ENCODE assay signal across 26 cellular contexts in genomic region chr16:85906349-85906748, GRCh38. TPM values are rescaled to one million over a fixed set of nuclear protein-coding genes. Genes with fewer than 3 reads are reported as not detected.
DNase-seq lines count a peak whose midpoint lies in the region; ATAC-seq, FAIRE-seq and TF ChIP-seq lines count a peak whose summit lies in the region.
"Had no signal": no experiment of that assay in that cellular context is flagged by ENCODE, and none has a peak within 500 bp of the region (broad histone marks: within the 10 kb centered on the region; RNA-seq: fewer than 3 reads in every experiment).

No MANE protein-coding gene starts in this region.

- FAIRE-seq in GM12878 (lab: Jason Lieb, UNC): no peak
- FAIRE-seq: A204.1, endometrium had no signal

- BruUV-seq in GM12878 (replicated peaks; lab: Mats Ljungman, UMichigan): no TSS peak

- H3K4me1 ChIP-seq in GM12878 (ENCODE audit: control insufficient read depth, insufficient read depth, low read length) (peaks cover 70% of the 10 kb centered on the region), sigmoid colon (no peaks in the 10 kb centered on the region)

- RAD21 ChIA-PET in GM12878 (lab: Charles Lee; ENCODE audit: unreplicated experiment): interaction anchor here (1.0 to 16.0 kb wide), 5 partner anchors 10 to 84 kb away, joined by 3 to 211 read pairs (median 4); no protein-coding TSS in a partner anchor

- H3K36me3 Mint-ChIP-seq in activated T-cell treated with anti-CD3 and anti-CD28 coated beads, Interleukin-2, amount 50 U/mL, for 24 hours (ENCODE audit: low read depth): peaks cover 97% of the 10 kb centered on the region
- H3K36me3 Mint-ChIP-seq in activated T-cell treated with anti-CD3 and anti-CD28 coated beads, Interleukin-2, amount 50 U/mL, for 72 hours (ENCODE audit: insufficient read depth in 2 of 2): peaks cover 16 to 47% of the 10 kb centered on the region in 2 donors

- H3K36me3 ChIP-seq in H7 (replicated peaks; ENCODE audit: control insufficient read depth, insufficient read depth, low read length) (no peaks in the 10 kb centered on the region), GM12878 (ENCODE audit: control insufficient read depth in 2 of 2, insufficient read depth in 2 of 2, low read length in 1 of 2) (peaks cover 28 to 52% of the 10 kb centered on the region in 2 experiments), sigmoid colon (no peaks in the 10 kb centered on the region)
- H3K36me3 ChIP-seq: brain microvascular endothelial cell, transverse colon had no signal

- H3K27ac Mint-ChIP-seq in activated T-cell treated with anti-CD3 and anti-CD28 coated beads, Interleukin-2, amount 50 U/mL, for 24 hours: peak overlapping the region; percentile 62
- H3K27ac Mint-ChIP-seq in activated T-cell treated with anti-CD3 and anti-CD28 coated beads, Interleukin-2, amount 50 U/mL, for 72 hours: no peak overlapping the region
- H3K27ac Mint-ChIP-seq: activated CD4-positive, alpha-beta memory T cell treated with anti-CD3 and anti-CD28 coated beads, Interleukin-2, amount 10 ng/mL, durations not matched to agents 7 days and 5 days had no signal

- no peak for TF ChIP-seq EP300 in GM12878 (IDR thresholded peaks at IDR 0.05; ENCODE audit: borderline replicate concordance in 1 of 2, control insufficient read depth in 1 of 2, low read depth in 2 of 2, low read length in 2 of 2)
- TF ChIP-seq EP300 in sigmoid colon (IDR thresholded peaks at IDR 0.05): no peak

- intact Hi-C loops in GM12878 (cut with micrococcal nuclease; ENCODE audit: unreplicated experiment): no loop called here
- intact Hi-C loops in sigmoid colon (cut with DNase I): no loop called here

- H3K27me3 ChIP-seq in H7 (ENCODE audit: control insufficient read depth, insufficient read depth, low read length) (no peaks in the 10 kb centered on the region), GM12878 (replicated peaks in 1 of 2; ENCODE audit: control insufficient read depth in 2 of 2, insufficient read depth in 2 of 2, low read length in 1 of 2) (no peaks in the 10 kb centered on the region), sigmoid colon (peaks cover 0 to 38% (median 2%) of the 10 kb centered on the region in 3 donors)
- H3K27me3 ChIP-seq: transverse colon had no signal

- H3K27ac ChIP-seq in GM12878 (ENCODE audit: control insufficient read depth, insufficient read depth) (peak overlapping the region; percentile 30; the same call in 1 of the 2 replicates), sigmoid colon (no peak overlapping the region)
- H3K27ac ChIP-seq: brain microvascular endothelial cell, coronary artery had no signal

- H3K9me3 ChIP-seq in GM12878 (replicated peaks; ENCODE audit: control insufficient read depth, insufficient read depth, low read length) (no peaks in the 10 kb centered on the region; the same call in 2 of the 3 replicates), sigmoid colon (no peaks in the 10 kb centered on the region)
- H3K9me3 ChIP-seq: transverse colon had no signal

- no peaks in the 10 kb centered on the region for H4K20me1 ChIP-seq in GM12878 (ENCODE audit: control insufficient read depth, insufficient read depth)

- H3K27me3 Mint-ChIP-seq in activated T-cell treated with anti-CD3 and anti-CD28 coated beads, Interleukin-2, amount 50 U/mL, for 24 hours: no peaks in the 10 kb centered on the region
- H3K27me3 Mint-ChIP-seq in activated T-cell treated with anti-CD3 and anti-CD28 coated beads, Interleukin-2, amount 50 U/mL, for 72 hours (ENCODE audit: low read depth): no peaks in the 10 kb centered on the region
- H3K27me3 Mint-ChIP-seq: naive thymus-derived CD4-positive, alpha-beta T cell had no signal

- no peaks in the 10 kb centered on the region for H3K9me3 Mint-ChIP-seq in activated T-cell treated with anti-CD3 and anti-CD28 coated beads, Interleukin-2, amount 50 U/mL, for 24 hours
- H3K9me3 Mint-ChIP-seq in activated T-cell treated with anti-CD3 and anti-CD28 coated beads, Interleukin-2, amount 50 U/mL, for 72 hours: no peaks in the 10 kb centered on the region
- H3K9me3 Mint-ChIP-seq: activated CD4-positive, alpha-beta memory T cell treated with anti-CD3 and anti-CD28 coated beads, Interleukin-2, amount 10 ng/mL, durations not matched to agents 7 days and 5 days had no signal

- SMC1A ChIA-PET in GM12878 (lab: Charles Lee; ENCODE audit: uncharacterized antibody, unreplicated experiment): interaction anchor here (1.0 to 14.8 kb wide), 10 partner anchors 10 to 87 kb away, joined by 3 to 289 read pairs (median 4); no protein-coding TSS in a partner anchor

- H3K4me3 ChIP-seq in H7 (ENCODE audit: insufficient read depth, low read depth, low read length): no peak overlapping the region
- peak overlapping the region; percentile 69 for H3K4me3 ChIP-seq in GM12878
- no peak overlapping the region for H3K4me3 ChIP-seq in sigmoid colon
- H3K4me3 ChIP-seq: coronary artery, transverse colon had no signal

- POLR2A ChIA-PET in GM12878 (lab: Charles Lee): interaction anchor here (1.0 to 1.6 kb wide), 4 partner anchors 9 to 92 kb away, joined by 3 to 9 read pairs (median 4); no protein-coding TSS in a partner anchor

- WGBS in GM12878 (ENCODE audit: insufficient coverage, insufficient replicate concordance, low lambda C conversion rate, missing lambda C conversion rate): 53% methylated on average over 13 of the region's 13 CpGs
- WGBS in sigmoid colon, 2 donors: 92 to 93% methylated on average over 13 of the region's 13 CpGs

- peak; percentile 30 for DNase-seq in activated T-cell treated with anti-CD3 and anti-CD28 coated beads, Interleukin-2, amount 50 U/mL, for 24 hours
- no peak for DNase-seq in activated T-cell treated with anti-CD3 and anti-CD28 coated beads, Interleukin-2, amount 50 U/mL, for 72 hours
- DNase-seq in H7: peak; percentile 28
- no peak for DNase-seq in GM12878 (ENCODE audit: low read depth, low spot score)
- DNase-seq in sigmoid colon: peak; percentile 40
- DNase-seq in DMS53 treated with DMSO at 0.1 percent for 48 hours (lab: John Stamatoyannopoulos, UW; ENCODE audit: unreplicated experiment): no peak
- no peak for DNase-seq in NCI-H187 (lab: John Stamatoyannopoulos, UW)
- DNase-seq: activated CD4-positive, alpha-beta memory T cell treated with anti-CD3 and anti-CD28 coated beads, Interleukin-2, amount 10 ng/mL, durations not matched to agents 7 days and 5 days; activated CD4-positive, CD25-positive, alpha-beta regulatory T cell; brain microvascular endothelial cell; COR-L47; KG1; MV-4-11; naive thymus-derived CD4-positive, alpha-beta T cell; NCI-H1694 treated with DMSO at 0.1 percent for 48 hours; Right ventricle myocardium superior; stimulated activated CD4-positive, alpha-beta T cell treated with anti-CD3 and anti-CD28 coated beads, Interleukin-12 subunit alpha, Interleukin-12 subunit beta, amount 100 ng/mL, for 4 hours; stimulated activated CD4-positive, alpha-beta T cell treated with anti-CD3 and anti-CD28 coated beads, Interleukin-4, amount 100 ng/mL, for 4 hours; T1000; transverse colon had no signal

- peak; percentile 79 for TF ChIP-seq POLR2A in GM12878 (IDR thresholded peaks at IDR 0.05; ENCODE audit: low read depth, low read length)
- no peak for TF ChIP-seq POLR2A in sigmoid colon (IDR thresholded peaks at IDR 0.05)

- peak overlapping the region; percentile 98 for H3K4me2 ChIP-seq in GM12878 (ENCODE audit: control insufficient read depth, insufficient read depth)

- CTCF ChIA-PET in GM12878 (lab: Yijun Ruan, JAX): interaction anchor here (1.3 to 13.4 kb wide), 5 partner anchors 11 to 110 kb away, joined by 3 to 205 read pairs (median 8); no protein-coding TSS in a partner anchor

- in situ Hi-C loops in GM12878 (cut with MboI): loop anchor here (10.0 kb wide), 1 partner anchor 108 kb away; no protein-coding TSS in a partner anchor

- no peak overlapping the region for H2AFZ ChIP-seq in GM12878 (ENCODE audit: control insufficient read depth, low read depth, low read length)

- peak overlapping the region; percentile 24; the same call in 1 of the 2 replicates for H3K9ac ChIP-seq in GM12878 (ENCODE audit: control insufficient read depth, insufficient read depth, low read length)

- peaks cover 97% of the 10 kb centered on the region for H3K79me2 ChIP-seq in GM12878 (ENCODE audit: control insufficient read depth, insufficient read depth, low read length)

- no peak for ATAC-seq in activated T-cell treated with anti-CD3 and anti-CD28 coated beads, Interleukin-2, amount 50 U/mL, for 72 hours (replicated peaks in 1 of 2)
- ATAC-seq in GM12878 (no peak), GM18868 (IDR thresholded peaks at IDR 0.05; ENCODE audit: unreplicated experiment) (no peak)
- ATAC-seq: naive thymus-derived CD4-positive, alpha-beta T cell had no signal

- no peak for TF ChIP-seq CTCF in GM12878 (IDR thresholded peaks at IDR 0.05 in 2 of 3, conservative IDR thresholded peaks at IDR 0.05 in 1 of 3; ENCODE audit: control insufficient read depth in 2 of 3, extremely low read depth in 1 of 3, insufficient read depth in 1 of 3, low read depth in 3 of 3, low read length in 3 of 3)
- TF ChIP-seq CTCF in sigmoid colon (IDR thresholded peaks at IDR 0.05): no peak

- TF ChIP-seq RAD21 in GM12878 (IDR thresholded peaks at IDR 0.05; ENCODE audit: insufficient read depth, low read depth, low read length): no peak

- H3K4me1 Mint-ChIP-seq in activated T-cell treated with anti-CD3 and anti-CD28 coated beads, Interleukin-2, amount 50 U/mL, for 24 hours (ENCODE audit: low read depth): peaks cover 86% of the 10 kb centered on the region
- peaks cover 69% of the 10 kb centered on the region for H3K4me1 Mint-ChIP-seq in activated T-cell treated with anti-CD3 and anti-CD28 coated beads, Interleukin-2, amount 50 U/mL, for 72 hours (ENCODE audit: low read depth)

- H3K4me3 Mint-ChIP-seq in activated T-cell treated with anti-CD3 and anti-CD28 coated beads, Interleukin-2, amount 50 U/mL, for 24 hours: peak overlapping the region; percentile 13
- no peak overlapping the region for H3K4me3 Mint-ChIP-seq in activated T-cell treated with anti-CD3 and anti-CD28 coated beads, Interleukin-2, amount 50 U/mL, for 72 hours
- H3K4me3 Mint-ChIP-seq: activated CD4-positive, alpha-beta memory T cell treated with anti-CD3 and anti-CD28 coated beads, Interleukin-2, amount 10 ng/mL, durations not matched to agents 7 days and 5 days; naive thymus-derived CD4-positive, alpha-beta T cell had no signal

RNA-seq across cellular contexts. Expression of gene IRF8, which starts 7.4 kb away (rescaled TPM):
- 10 to 100 TPM; 46.8 to 52.4 TPM for total RNA-seq in activated T-cell treated with anti-CD3 and anti-CD28 coated beads, Interleukin-2, amount 50 U/mL, for 72 hours
- 0.21 and 2.7 TPM in 2 replicates for total RNA-seq in H7 (2014; rRNA removed; shearing (Covaris generic))
- 220 and 236 TPM in 2 replicates for total RNA-seq in GM12878 (2013; cell fraction: nucleolus; rRNA removed)
- 229 and 237 TPM in 2 replicates for total RNA-seq in GM12878 (2014; rRNA removed)
- total RNA-seq in GM12878 (2014; rRNA removed; fragmentation: Illumina TruSeq; extraction: Trizol): 164 and 167 TPM in 2 replicates
- total RNA-seq in GM12878 (2021): 181 and 191 TPM in 2 replicates
- polyA plus RNA-seq in GM12878 (2011; ENCODE audit: low read depth): 62.7 TPM
- polyA plus RNA-seq in GM12878 (2011; rRNA removed): 220 and 328 TPM in 2 replicates
- 175 and 263 TPM in 2 replicates for polyA plus RNA-seq in GM12878 (2011; cell fraction: cytosol; rRNA removed)
- 312 and 314 TPM in 2 replicates for polyA plus RNA-seq in GM12878 (2011; cell fraction: nucleus; rRNA removed)
- polyA plus RNA-seq in GM12878 (2012): 116 and 131 TPM in 2 replicates
- 181 and 269 TPM in 2 replicates for polyA plus RNA-seq in GM12878 (2014; fragmentation: Illumina TruSeq; extraction: Trizol)
- polyA plus RNA-seq in GM12878 (2014; fragmentation: Nextera tagmentation; extraction: Ambion mirVana): 10 to 100 TPM; 17.1 to 34.5 TPM
- 179 and 194 TPM in 2 replicates for polyA plus RNA-seq in GM12878 (2014; rRNA removed)
- polyA plus RNA-seq in GM12878 (2016; fragmentation: Nextera tagmentation; extraction: Ambion mirVana): 100 to 1,000 TPM; 104 to 121 TPM
- polyA minus RNA-seq in GM12878 (2011; rRNA and poly(A)+ RNA removed): 201 and 208 TPM in 2 replicates
- polyA minus RNA-seq in GM12878 (2011; cell fraction: cytosol; rRNA and poly(A)+ RNA removed): 109 and 123 TPM in 2 replicates
- polyA minus RNA-seq in GM12878 (2011; cell fraction: nucleus; rRNA and poly(A)+ RNA removed): 155 and 194 TPM in 2 replicates
- 10 to 100 TPM in 1 of 4 donors, 1 to 10 TPM in 3; 3.5 to 10.8 (median 8.5) TPM for total RNA-seq in sigmoid colon
- polyA plus RNA-seq in sigmoid colon: 10 to 100 TPM; 18.5 to 74.0 (median 19.2) TPM
- total RNA-seq: fibroblast of lung, osteocyte had no signal

Comparison
In these comparisons a context has a peak if more than half of its experiments do, and no peak if none do; other contexts are left out.
1. DNase-seq: peak in activated T-cell treated with anti-CD3 and anti-CD28 coated beads, Interleukin-2, amount 50 U/mL, for 24 hours (single experiment), H7 (single experiment) and sigmoid colon (single experiment); none in activated T-cell treated with anti-CD3 and anti-CD28 coated beads, Interleukin-2, amount 50 U/mL, for 72 hours (0 of 2), GM12878 (single experiment), DMS53 treated with DMSO at 0.1 percent for 48 hours (single experiment) and NCI-H187 (0 of 2).
2. RNA of gene IRF8, which starts 7.4 kb away (total RNA-seq): 164 to 237 TPM in GM12878 and 46.8 to 52.4 TPM in activated T-cell treated with anti-CD3 and anti-CD28 coated beads, Interleukin-2, amount 50 U/mL, for 72 hours; 3.5 to 10.8 TPM in sigmoid colon and 0.21 to 2.7 TPM in H7; every median in the first group is over 4 times any median in the second.